ENCODE assay signal across 14 cellular contexts in genomic region chr12:91636721-91637120, GRCh38.
"Had no signal": no experiment of that assay in that cellular context is flagged by ENCODE, and none has a peak within 500 bp of the region (broad histone marks: within the 10 kb centered on the region; RNA-seq: fewer than 3 reads in every experiment).

No MANE protein-coding gene starts in this region.

- H3K27me3 ChIP-seq: heart left ventricle, neutrophil, right lobe of liver, tibial artery, upper lobe of left lung, uterus had no signal

- H3K4me1 ChIP-seq: heart left ventricle, psoas muscle, right lobe of liver, tibial artery, upper lobe of left lung, uterus had no signal

- H3K4me3 ChIP-seq: heart left ventricle, psoas muscle, right lobe of liver, tibial artery, upper lobe of left lung, uterus had no signal

- H3K27ac ChIP-seq: heart left ventricle, neutrophil, psoas muscle, right lobe of liver, tibial artery, upper lobe of left lung, uterus had no signal

- H3K9me3 ChIP-seq: neutrophil, psoas muscle, right lobe of liver, tibial artery, upper lobe of left lung, uterus had no signal

- DNase-seq: effector CD4-positive, alpha-beta T cell; heart left ventricle; hippocampal formation; kidney glomerular epithelial cell; mesendoderm; naive B cell; psoas muscle; retina; right lobe of liver; stimulated activated CD4-positive, alpha-beta T cell treated with anti-CD3 and anti-CD28 coated beads, Interleukin-4, amount 100 ng/mL, for 1 hour; tibial artery; upper lobe of left lung; uterus had no signal

- H3K36me3 ChIP-seq: heart left ventricle, neutrophil, right lobe of liver, tibial artery, upper lobe of left lung, uterus had no signal
